In genomic region chr1:245279346-245279745, GRCh38 we compare ENCODE assay signal across 21 cellular contexts.
"Had no signal": no experiment of that assay in that cellular context is flagged by ENCODE, and none has a peak within 500 bp of the region (broad histone marks: within the 10 kb centered on the region; RNA-seq: fewer than 3 reads in every experiment).

No MANE protein-coding gene starts in this region.

- H3K27me3 ChIP-seq: brain microvascular endothelial cell, foreskin keratinocyte, tibial nerve, vagina had no signal

- DNase-seq: activated CD4-positive, alpha-beta T cell treated with anti-CD3 and anti-CD28 coated beads, Interleukin-2, amount 10 ng/mL, durations not matched to agents 24 days and 14 days; activated CD4-positive, CD25-positive, alpha-beta regulatory T cell; activated CD8-positive, alpha-beta memory T cell treated with anti-CD3 and anti-CD28 coated beads, Interleukin-2, amount 50 U/mL, for 4 hours; activated CD8-positive, alpha-beta T cell treated with anti-CD3 and anti-CD28 coated beads, Interleukin-2, amount 10 ng/mL, durations not matched to agents 7 days and 5 days; activated effector memory CD4-positive, alpha-beta T cell treated with anti-CD3 and anti-CD28 coated beads, Interleukin-2, amount 50 U/mL, for 16 hours; activated T-cell treated with anti-CD3 and anti-CD28 coated beads, Interleukin-2, amount 50 U/mL, for 48 hours; brain microvascular endothelial cell; cortex of kidney; effector CD8-positive, alpha-beta T cell; foreskin keratinocyte; mesendoderm; occipital lobe; right cardiac atrium; small intestine; stimulated activated CD4-positive, alpha-beta T cell treated with anti-CD3 and anti-CD28 coated beads, Interleukin-4, amount 100 ng/mL, for 4 hours; stimulated activated CD8-positive, alpha-beta memory T cell treated with anti-CD3 and anti-CD28 coated beads, Interleukin-4, amount 100 ng/mL, for 48 hours; stimulated activated naive CD4-positive, alpha-beta T cell treated with Interleukin-2 at 50 U/mL for 16 hours; substantia nigra had no signal

- H3K27ac ChIP-seq: brain microvascular endothelial cell, foreskin keratinocyte, prostate gland, tibial nerve, vagina had no signal

- H3K36me3 ChIP-seq: brain microvascular endothelial cell, prostate gland, tibial nerve, vagina had no signal

- H3K9me3 ChIP-seq: prostate gland, vagina had no signal

- H3K4me3 ChIP-seq: prostate gland, tibial nerve, vagina had no signal

- H3K4me1 ChIP-seq: foreskin keratinocyte, prostate gland, tibial nerve, vagina had no signal
